14 cellular contexts compared by ENCODE assay signal in genomic region chr17:30788918-30789317, GRCh38. TPM values are rescaled to one million over a fixed set of nuclear protein-coding genes. Genes with fewer than 3 reads are reported as not detected.
A peak's percentile ranks its signal among the peaks of the same experiment; 100 is the strongest.
DNase-seq lines count a peak whose midpoint lies in the region; ATAC-seq lines count a peak whose summit lies in the region.
"Had no signal": no experiment of that assay in that cellular context is flagged by ENCODE, and none has a peak within 500 bp of the region (broad histone marks: within the 10 kb centered on the region; RNA-seq: fewer than 3 reads in every experiment).

No MANE protein-coding gene starts in this region.

- no peak overlapping the region for H3K14ac ChIP-seq in neuronal stem cell (ENCODE audit: low read length)

- no peaks in the 10 kb centered on the region for H3K9me3 Mint-ChIP-seq in T-helper 1 cell treated with Interleukin-12 subunit alpha and Interleukin-12 subunit beta and Interleukin-4 antibody, amounts not matched to agents 30 μg/mL and 1 μg/mL, for 36 hours
- H3K9me3 Mint-ChIP-seq in activated naive CD8-positive, alpha-beta T cell treated with anti-CD3 and anti-CD28 coated beads, Interleukin-2, amount 10 ng/mL, durations not matched to agents 7 days and 5 days, result no peaks in the 10 kb centered on the region
- H3K9me3 Mint-ChIP-seq: memory B cell had no signal

- H3K9ac ChIP-seq in mesendoderm (ENCODE audit: low read length) (no peak overlapping the region), neuronal stem cell (ENCODE audit: low read depth, low read length, poor library complexity) (no peak overlapping the region)

- H2AK5ac ChIP-seq in mesendoderm (ENCODE audit: low read length), result no peak overlapping the region
- no peak overlapping the region for H2AK5ac ChIP-seq in neuronal stem cell (ENCODE audit: low read depth, low read length)

- H2BK5ac ChIP-seq in mesendoderm (ENCODE audit: low read length), result no peak overlapping the region
- no peak overlapping the region for H2BK5ac ChIP-seq in neuronal stem cell (ENCODE audit: low read length)

- POLR2A ChIA-PET in activated naive CD8-positive, alpha-beta T cell treated with anti-CD3 and anti-CD28 coated beads, Interleukin-2, amount 10 ng/mL, durations not matched to agents 7 days and 5 days (lab: Charles Lee), result interaction anchor here (0.7 kb wide), 1 partner anchor 968 kb away, joined by 3 read pairs; no protein-coding TSS in a partner anchor

- no peak overlapping the region for H3K56ac ChIP-seq in mesendoderm (ENCODE audit: low read length)

- no peak overlapping the region for H3K27ac ChIP-seq in mesendoderm (ENCODE audit: low read depth, low read length)
- H3K27ac ChIP-seq in neuronal stem cell (replicated peaks; ENCODE audit: low read length), result no peak overlapping the region

- H3K4ac ChIP-seq in mesendoderm (ENCODE audit: low read depth, low read length), result no peak overlapping the region
- no peak overlapping the region for H3K4ac ChIP-seq in neuronal stem cell (ENCODE audit: low read length)

- no peak overlapping the region for H2AFZ ChIP-seq in neuronal stem cell (ENCODE audit: low read length)

- H4K8ac ChIP-seq in mesendoderm (ENCODE audit: low read depth, low read length) (no peak overlapping the region), neuronal stem cell (ENCODE audit: low read depth, low read length) (no peak overlapping the region)

- H3K27me3 ChIP-seq in mesendoderm (ENCODE audit: insufficient read depth, low read length, poor library complexity) (no peaks in the 10 kb centered on the region), neuronal stem cell (ENCODE audit: control insufficient read depth in 3 of 3, insufficient read depth in 3 of 3, low read depth in 1 of 3, low read length in 3 of 3) (no peaks in the 10 kb centered on the region)

- no peaks in the 10 kb centered on the region for H3K79me1 ChIP-seq in mesendoderm (ENCODE audit: low read length)
- H3K79me1 ChIP-seq in neuronal stem cell (ENCODE audit: low read depth, low read length), result no peaks in the 10 kb centered on the region

- DNase-seq in T-helper 1 cell (no peak), GM04503 (ENCODE audit: low read depth) (peak; percentile 40), mesendoderm (peak; percentile 15), neuronal stem cell (ENCODE audit: low spot score) (no peak), mucosa of gallbladder (ENCODE audit: low spot score) (no peak)
- no peak for DNase-seq in activated naive CD8-positive, alpha-beta T cell treated with anti-CD3 and anti-CD28 coated beads, Interleukin-2, amount 10 ng/mL, durations not matched to agents 7 days and 5 days
- DNase-seq: effector CD8-positive, alpha-beta T cell; foreskin melanocyte; NCI-H2081 treated with DMSO at 0.1 percent for 48 hours; substantia nigra had no signal

- ATAC-seq in activated naive CD8-positive, alpha-beta T cell treated with anti-CD3 and anti-CD28 coated beads, Interleukin-2, amount 10 ng/mL, durations not matched to agents 7 days and 5 days (ENCODE audit: low read depth), result no peak
- ATAC-seq in GM18502 (IDR thresholded peaks at IDR 0.05; ENCODE audit: poor library complexity, unreplicated experiment), result no peak

- H3K79me2 ChIP-seq in mesendoderm (ENCODE audit: control insufficient read depth, insufficient read depth, low read length), result no peaks in the 10 kb centered on the region

- peaks cover 13% of the 10 kb centered on the region for H3K4me1 Mint-ChIP-seq in T-helper 1 cell treated with Interleukin-12 subunit alpha and Interleukin-12 subunit beta and Interleukin-4 antibody, amounts not matched to agents 30 μg/mL and 1 μg/mL, for 36 hours (ENCODE audit: low read depth)
- H3K4me1 Mint-ChIP-seq in activated naive CD8-positive, alpha-beta T cell treated with anti-CD3 and anti-CD28 coated beads, Interleukin-2, amount 10 ng/mL, durations not matched to agents 7 days and 5 days, result peaks cover 11% of the 10 kb centered on the region
- H3K4me1 Mint-ChIP-seq: memory B cell had no signal

- H3K4me3 ChIP-seq in mesendoderm (ENCODE audit: low read length) (no peak overlapping the region), neuronal stem cell (ENCODE audit: low read length in 2 of 2) (no peak overlapping the region)
- H3K4me3 ChIP-seq: smooth muscle cell had no signal

- no peak overlapping the region for H4K91ac ChIP-seq in neuronal stem cell (ENCODE audit: low read depth, low read length, poor library complexity)

- peaks cover 35% of the 10 kb centered on the region for H3K36me3 Mint-ChIP-seq in T-helper 1 cell treated with Interleukin-12 subunit alpha and Interleukin-12 subunit beta and Interleukin-4 antibody, amounts not matched to agents 30 μg/mL and 1 μg/mL, for 36 hours (ENCODE audit: low read depth)
- peaks cover 38% of the 10 kb centered on the region for H3K36me3 Mint-ChIP-seq in activated naive CD8-positive, alpha-beta T cell treated with anti-CD3 and anti-CD28 coated beads, Interleukin-2, amount 10 ng/mL, durations not matched to agents 7 days and 5 days

- no peak overlapping the region for H2BK15ac ChIP-seq in mesendoderm (replicated peaks; ENCODE audit: low read depth)
- no peak overlapping the region for H2BK15ac ChIP-seq in neuronal stem cell (ENCODE audit: low read length)

- H3K36me3 ChIP-seq in mesendoderm (ENCODE audit: control insufficient read depth, insufficient read depth, low read length) (peaks cover 7% of the 10 kb centered on the region), neuronal stem cell (replicated peaks in 1 of 2; ENCODE audit: control insufficient read depth in 2 of 2, insufficient read depth in 2 of 2, low read length in 2 of 2) (peaks cover 3 to 95% of the 10 kb centered on the region in 2 donors)

- no peak overlapping the region for H4K5ac ChIP-seq in mesendoderm (ENCODE audit: low read length)

- no peak overlapping the region for H3K4me3 Mint-ChIP-seq in T-helper 1 cell treated with Interleukin-12 subunit alpha and Interleukin-12 subunit beta and Interleukin-4 antibody, amounts not matched to agents 30 μg/mL and 1 μg/mL, for 36 hours
- no peak overlapping the region for H3K4me3 Mint-ChIP-seq in activated naive CD8-positive, alpha-beta T cell treated with anti-CD3 and anti-CD28 coated beads, Interleukin-2, amount 10 ng/mL, durations not matched to agents 7 days and 5 days
- H3K4me3 Mint-ChIP-seq: memory B cell had no signal

- no peak overlapping the region for H3K18ac ChIP-seq in mesendoderm (ENCODE audit: low read length)
- H3K18ac ChIP-seq in neuronal stem cell (ENCODE audit: low read length), result no peak overlapping the region

- no peak overlapping the region for H3K23ac ChIP-seq in mesendoderm (ENCODE audit: low read length)
- no peak overlapping the region for H3K23ac ChIP-seq in neuronal stem cell (ENCODE audit: low read depth, low read length, poor library complexity)

- H3K27ac Mint-ChIP-seq in T-helper 1 cell treated with Interleukin-12 subunit alpha and Interleukin-12 subunit beta and Interleukin-4 antibody, amounts not matched to agents 30 μg/mL and 1 μg/mL, for 36 hours, result peak overlapping the region; percentile 83
- H3K27ac Mint-ChIP-seq in activated naive CD8-positive, alpha-beta T cell treated with anti-CD3 and anti-CD28 coated beads, Interleukin-2, amount 10 ng/mL, durations not matched to agents 7 days and 5 days, result peak overlapping the region; percentile 75

- WGBS in mesendoderm (ENCODE audit: extremely low coverage, insufficient coverage, low lambda C conversion rate), result no CpG with 5 or more reads among the region's 2 CpGs
- WGBS in neuronal stem cell (ENCODE audit: extremely low coverage in 2 of 2, insufficient read length in 2 of 2, insufficient replicate concordance in 1 of 2), 2 donors, result no CpG with 5 or more reads among the region's 2 CpGs

- H2BK12ac ChIP-seq in neuronal stem cell (ENCODE audit: low read length), result no peak overlapping the region

- H2BK120ac ChIP-seq in mesendoderm (ENCODE audit: low read depth, low read length) (no peak overlapping the region), neuronal stem cell (ENCODE audit: low read depth, low read length) (no peak overlapping the region)

- H3K4me2 ChIP-seq in mesendoderm (ENCODE audit: low read length) (no peak overlapping the region), neuronal stem cell (ENCODE audit: insufficient read depth, low read length, poor library complexity, severe bottlenecking) (no peak overlapping the region)
- H3K4me2 ChIP-seq: smooth muscle cell had no signal

- no peaks in the 10 kb centered on the region for H3K27me3 Mint-ChIP-seq in T-helper 1 cell treated with Interleukin-12 subunit alpha and Interleukin-12 subunit beta and Interleukin-4 antibody, amounts not matched to agents 30 μg/mL and 1 μg/mL, for 36 hours (ENCODE audit: low read depth)
- H3K27me3 Mint-ChIP-seq in activated naive CD8-positive, alpha-beta T cell treated with anti-CD3 and anti-CD28 coated beads, Interleukin-2, amount 10 ng/mL, durations not matched to agents 7 days and 5 days, result no peaks in the 10 kb centered on the region
- H3K27me3 Mint-ChIP-seq: memory B cell had no signal

- no peaks in the 10 kb centered on the region for H3K9me3 ChIP-seq in neuronal stem cell (replicated peaks in 1 of 2; ENCODE audit: control insufficient read depth in 2 of 2, insufficient read depth in 1 of 2, low read depth in 1 of 2, low read length in 2 of 2)

- no peaks in the 10 kb centered on the region for H3K4me1 ChIP-seq in mesendoderm (ENCODE audit: control insufficient read depth, low read depth, low read length)
- H3K4me1 ChIP-seq in neuronal stem cell (ENCODE audit: control insufficient read depth in 2 of 2, insufficient read depth in 1 of 2, low read depth in 1 of 2, low read length in 2 of 2), result peaks cover 0 to 2% of the 10 kb centered on the region in 2 donors

RNA-seq across cellular contexts. Expression of gene CRLF3, which starts 35.6 kb away (rescaled TPM):
- 10 to 100 TPM; 77.2 to 79.5 TPM for total RNA-seq in activated naive CD8-positive, alpha-beta T cell treated with anti-CD3 and anti-CD28 coated beads, Interleukin-2, amount 10 ng/mL, durations not matched to agents 7 days and 5 days
- polyA plus RNA-seq in mesendoderm (2013, experiment 1 of 2), result 14.6 TPM
- polyA plus RNA-seq in mesendoderm (2013, experiment 2 of 2), result 14.9 TPM
- polyA plus RNA-seq in neuronal stem cell (2013, experiment 1 of 2), result 11.6 TPM
- 11.9 TPM for polyA plus RNA-seq in neuronal stem cell (2013, experiment 2 of 2)
- total RNA-seq in mucosa of gallbladder, result 11.6 TPM

RNA-seq across cellular contexts. Expression of gene ATAD5, which starts 42.8 kb away (rescaled TPM):
- total RNA-seq in activated naive CD8-positive, alpha-beta T cell treated with anti-CD3 and anti-CD28 coated beads, Interleukin-2, amount 10 ng/mL, durations not matched to agents 7 days and 5 days, result 10 to 100 TPM; 25.8 to 29.7 TPM
- 10.8 TPM for polyA plus RNA-seq in mesendoderm (2013, experiment 1 of 2)
- 11.1 TPM for polyA plus RNA-seq in mesendoderm (2013, experiment 2 of 2)
- polyA plus RNA-seq in neuronal stem cell (2013, experiment 1 of 2), result 16.7 TPM
- polyA plus RNA-seq in neuronal stem cell (2013, experiment 2 of 2), result 17.2 TPM
- total RNA-seq in mucosa of gallbladder, result 0.92 TPM

Comparison
In these comparisons a context has a peak if more than half of its experiments do, and no peak if none do; other contexts are left out.
1. DNase-seq: peak in GM04503 (single experiment) and mesendoderm (single experiment); none in T-helper 1 cell (0 of 5), activated naive CD8-positive, alpha-beta T cell treated with anti-CD3 and anti-CD28 coated beads, Interleukin-2, amount 10 ng/mL, durations not matched to agents 7 days and 5 days (single experiment), neuronal stem cell (single experiment) and mucosa of gallbladder (single experiment).
2. RNA of gene ATAD5, which starts 42.8 kb away (total RNA-seq): 25.8 to 29.7 TPM in activated naive CD8-positive, alpha-beta T cell treated with anti-CD3 and anti-CD28 coated beads, Interleukin-2, amount 10 ng/mL, durations not matched to agents 7 days and 5 days; 0.92 TPM in mucosa of gallbladder (single experiment); every median in the first group is over 10 times any median in the second.